ENCODE assay signal across 12 cellular contexts in the genomic region with DNA sequence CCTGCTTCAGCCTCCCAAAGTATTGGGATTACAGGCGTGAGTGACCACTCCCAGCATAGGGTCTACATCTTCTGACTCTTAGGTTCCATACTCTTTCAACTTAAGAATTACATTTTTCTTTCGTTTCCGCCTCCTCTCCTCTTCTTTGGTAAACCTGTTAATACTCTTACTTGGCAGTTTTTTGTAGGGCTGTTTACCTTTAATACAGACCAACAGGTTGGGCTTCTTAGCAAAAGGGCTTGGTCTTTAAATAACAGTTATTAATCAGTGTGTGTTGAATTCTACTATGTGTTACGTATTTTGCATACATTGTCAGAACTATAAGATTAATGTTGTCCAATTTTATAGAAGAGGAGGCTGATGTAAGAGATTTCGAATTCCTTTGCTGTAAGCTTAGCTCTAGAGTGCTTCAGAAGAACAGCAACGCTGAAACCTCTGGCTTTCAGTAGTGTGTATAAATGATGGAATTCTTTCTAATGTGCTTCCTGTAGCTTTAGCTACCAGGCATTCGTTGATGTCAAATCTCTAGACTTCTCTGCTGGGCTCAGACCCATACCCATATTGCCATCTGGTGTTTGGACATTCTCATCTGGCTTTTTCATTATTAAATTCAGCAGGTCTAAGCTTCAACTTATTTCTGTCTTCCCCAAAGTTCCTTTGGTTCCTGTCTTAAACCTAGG. TPM values are rescaled to one million over a fixed set of nuclear protein-coding genes. Genes with fewer than 3 reads are reported as not detected.
DNase-seq lines count a peak whose midpoint lies in the region; ATAC-seq, FAIRE-seq and TF ChIP-seq lines count a peak whose summit lies in the region.
"Had no signal": no experiment of that assay in that cellular context is flagged by ENCODE, and none has a peak within 500 bp of the region (broad histone marks: within the 10 kb centered on the region; RNA-seq: fewer than 3 reads in every experiment).

No MANE protein-coding gene starts in this region.

- no peaks in the 10 kb centered on the region for H3K27me3 Mint-ChIP-seq in activated CD4-positive, alpha-beta T cell treated with anti-CD3 and anti-CD28 coated beads for 36 hours
- no peaks in the 10 kb centered on the region for H3K27me3 Mint-ChIP-seq in effector memory CD8-positive, alpha-beta T cell
- H3K27me3 Mint-ChIP-seq: B cell had no signal

- H3K36me3 ChIP-seq in small intestine (ENCODE audit: control insufficient read depth in 2 of 2, insufficient read depth in 2 of 2, low read length in 2 of 2) (no peaks in the 10 kb centered on the region), right lobe of liver (peaks cover 0 to 8% (median 0%) of the 10 kb centered on the region in 4 donors)

- no peak for FAIRE-seq in small intestine (lab: Jason Lieb, UNC)

- CTCF ChIA-PET in activated CD4-positive, alpha-beta T cell treated with anti-CD3 and anti-CD28 coated beads for 36 hours (lab: Charles Lee), result interaction anchor here (0.6 to 5.7 kb wide), 13 partner anchors 9 to 488 kb away, joined by 3 to 85 read pairs (median 4); no protein-coding TSS in a partner anchor

- peaks cover 5 to 13% of the 10 kb centered on the region in 2 donors for H3K4me1 ChIP-seq in small intestine (ENCODE audit: control insufficient read depth in 2 of 2, insufficient read depth in 1 of 2, low read depth in 1 of 2, low read length in 1 of 2)
- H3K4me1 ChIP-seq in right lobe of liver, result peaks cover 0 to 55% (median 23%) of the 10 kb centered on the region in 4 donors

- no peak for TF ChIP-seq CTCF in right lobe of liver (IDR thresholded peaks at IDR 0.05)

- TF ChIP-seq POLR2A in right lobe of liver (IDR thresholded peaks at IDR 0.05), result no peak

- H3K4me1 Mint-ChIP-seq in activated CD4-positive, alpha-beta T cell treated with anti-CD3 and anti-CD28 coated beads for 36 hours, result peaks cover 62% of the 10 kb centered on the region
- H3K4me1 Mint-ChIP-seq in effector memory CD8-positive, alpha-beta T cell (ENCODE audit: low read depth in 2 of 2), result peaks cover 37 to 54% of the 10 kb centered on the region in 2 donors

- ATAC-seq in activated CD4-positive, alpha-beta T cell treated with anti-CD3 and anti-CD28 coated beads for 36 hours, result no peak
- no peak for ATAC-seq in effector memory CD8-positive, alpha-beta T cell (replicated peaks)
- no peak for ATAC-seq in right lobe of liver
- no peak for ATAC-seq in HG03571 (IDR thresholded peaks at IDR 0.05; ENCODE audit: unreplicated experiment)

- H3K27me3 ChIP-seq in small intestine (ENCODE audit: control insufficient read depth in 2 of 2, insufficient read depth in 2 of 2, low read length in 2 of 2) (no peaks in the 10 kb centered on the region), right lobe of liver (no peaks in the 10 kb centered on the region)
- H3K27me3 ChIP-seq: Peyer's patch had no signal

- no peak for DNase-seq in activated CD4-positive, alpha-beta T cell treated with anti-CD3 and anti-CD28 coated beads for 36 hours
- no peak for DNase-seq in activated CD4-positive, alpha-beta T cell treated with anti-CD3 and anti-CD28 coated beads, Interleukin-2, amount 50 U/mL, for 48 hours
- DNase-seq in OCI-M1 (lab: John Stamatoyannopoulos, UW) (peak; percentile 51), small intestine (peak; percentile 6), right lobe of liver (no peak), NOMO-1 treated with DMSO at 0.1 percent for 48 hours (lab: John Stamatoyannopoulos, UW; ENCODE audit: unreplicated experiment) (no peak)
- DNase-seq in effector memory CD8-positive, alpha-beta T cell, result no peak
- DNase-seq: head of caudate nucleus, NCI-H1048, Peyer's patch had no signal

- intact Hi-C loops in activated CD4-positive, alpha-beta T cell treated with anti-CD3 and anti-CD28 coated beads for 36 hours (cut with DNase I, micrococcal nuclease), result loop anchor here (1.0 to 10.0 kb wide), 8 partner anchors 56 to 1092 kb away; a partner anchor contains a TSS
- intact Hi-C loops in right lobe of liver (cut with DNase I), result no loop called here

- peak overlapping the region; percentile 99 for H3K4me3 Mint-ChIP-seq in activated CD4-positive, alpha-beta T cell treated with anti-CD3 and anti-CD28 coated beads for 36 hours
- peak overlapping the region; percentile 3 to 34 for H3K4me3 Mint-ChIP-seq in effector memory CD8-positive, alpha-beta T cell
- H3K4me3 Mint-ChIP-seq: B cell had no signal

- H3K4me3 ChIP-seq in small intestine (ENCODE audit: low read depth in 1 of 2, low read length in 2 of 2) (peak overlapping the region in 1 of 2 donors; percentile 5), right lobe of liver (no peak overlapping the region)

- H3K9me3 Mint-ChIP-seq in activated CD4-positive, alpha-beta T cell treated with anti-CD3 and anti-CD28 coated beads for 36 hours (ENCODE audit: low read depth), result no peaks in the 10 kb centered on the region
- H3K9me3 Mint-ChIP-seq in effector memory CD8-positive, alpha-beta T cell, result no peaks in the 10 kb centered on the region

- peaks cover 13% of the 10 kb centered on the region for H3K36me3 Mint-ChIP-seq in activated CD4-positive, alpha-beta T cell treated with anti-CD3 and anti-CD28 coated beads for 36 hours (ENCODE audit: low read depth)
- H3K36me3 Mint-ChIP-seq in effector memory CD8-positive, alpha-beta T cell (ENCODE audit: insufficient read depth), result peaks cover 27% of the 10 kb centered on the region

- H3K27ac Mint-ChIP-seq in activated CD4-positive, alpha-beta T cell treated with anti-CD3 and anti-CD28 coated beads for 36 hours, result no peak overlapping the region
- peak overlapping the region in 1 of 2 donors; percentile 30 for H3K27ac Mint-ChIP-seq in effector memory CD8-positive, alpha-beta T cell
- H3K27ac Mint-ChIP-seq: B cell had no signal

- no peak overlapping the region for H3K27ac ChIP-seq in small intestine (ENCODE audit: low read depth in 1 of 2, low read length in 1 of 2)
- H3K27ac ChIP-seq in right lobe of liver, result peak overlapping the region in 1 of 3 donors; percentile 97

- POLR2A ChIA-PET in activated CD4-positive, alpha-beta T cell treated with anti-CD3 and anti-CD28 coated beads for 36 hours (lab: Charles Lee), result no interaction called here

- 34 to 57% (median 48%) methylated on average over 7 of the region's 7 CpGs for WGBS in small intestine, 3 donors
- 49% methylated on average over 7 of the region's 7 CpGs for WGBS in right lobe of liver (ENCODE audit: insufficient coverage, low coverage, low lambda C conversion rate, missing lambda C conversion rate)

- H3K9me3 ChIP-seq in small intestine (ENCODE audit: control insufficient read depth, low read depth) (no peaks in the 10 kb centered on the region), right lobe of liver (no peaks in the 10 kb centered on the region)
- H3K9me3 ChIP-seq: Peyer's patch had no signal

RNA-seq across cellular contexts. Expression of a gene that starts 3.1 kb away (rescaled TPM):
- total RNA-seq in activated CD4-positive, alpha-beta T cell treated with anti-CD3 and anti-CD28 coated beads for 36 hours, result 10 to 100 TPM in 1 of 2 experiments, 1 to 10 TPM in 1; 8.2 to 13.1 TPM
- 10 to 100 TPM; 20.4 to 47.0 (median 31.3) TPM for polyA plus RNA-seq in small intestine
- total RNA-seq in right lobe of liver, result 10 to 100 TPM; 20.6 to 42.6 (median 25.1) TPM

Comparison
In these comparisons a context has a peak if more than half of its experiments do, and no peak if none do; other contexts are left out.
1. DNase-seq: peak in OCI-M1 (single experiment) and small intestine (single experiment); none in activated CD4-positive, alpha-beta T cell treated with anti-CD3 and anti-CD28 coated beads for 36 hours (single experiment), activated CD4-positive, alpha-beta T cell treated with anti-CD3 and anti-CD28 coated beads, Interleukin-2, amount 50 U/mL, for 48 hours (0 of 2), effector memory CD8-positive, alpha-beta T cell (0 of 3), right lobe of liver (0 of 3) and NOMO-1 treated with DMSO at 0.1 percent for 48 hours (single experiment).
2. intact Hi-C loops: an anchor here in activated CD4-positive, alpha-beta T cell treated with anti-CD3 and anti-CD28 coated beads for 36 hours (1.0 to 10.0 kb wide); none called in right lobe of liver.